Comparison of ENCODE assay signal across 8 cellular contexts in the genomic region with DNA sequence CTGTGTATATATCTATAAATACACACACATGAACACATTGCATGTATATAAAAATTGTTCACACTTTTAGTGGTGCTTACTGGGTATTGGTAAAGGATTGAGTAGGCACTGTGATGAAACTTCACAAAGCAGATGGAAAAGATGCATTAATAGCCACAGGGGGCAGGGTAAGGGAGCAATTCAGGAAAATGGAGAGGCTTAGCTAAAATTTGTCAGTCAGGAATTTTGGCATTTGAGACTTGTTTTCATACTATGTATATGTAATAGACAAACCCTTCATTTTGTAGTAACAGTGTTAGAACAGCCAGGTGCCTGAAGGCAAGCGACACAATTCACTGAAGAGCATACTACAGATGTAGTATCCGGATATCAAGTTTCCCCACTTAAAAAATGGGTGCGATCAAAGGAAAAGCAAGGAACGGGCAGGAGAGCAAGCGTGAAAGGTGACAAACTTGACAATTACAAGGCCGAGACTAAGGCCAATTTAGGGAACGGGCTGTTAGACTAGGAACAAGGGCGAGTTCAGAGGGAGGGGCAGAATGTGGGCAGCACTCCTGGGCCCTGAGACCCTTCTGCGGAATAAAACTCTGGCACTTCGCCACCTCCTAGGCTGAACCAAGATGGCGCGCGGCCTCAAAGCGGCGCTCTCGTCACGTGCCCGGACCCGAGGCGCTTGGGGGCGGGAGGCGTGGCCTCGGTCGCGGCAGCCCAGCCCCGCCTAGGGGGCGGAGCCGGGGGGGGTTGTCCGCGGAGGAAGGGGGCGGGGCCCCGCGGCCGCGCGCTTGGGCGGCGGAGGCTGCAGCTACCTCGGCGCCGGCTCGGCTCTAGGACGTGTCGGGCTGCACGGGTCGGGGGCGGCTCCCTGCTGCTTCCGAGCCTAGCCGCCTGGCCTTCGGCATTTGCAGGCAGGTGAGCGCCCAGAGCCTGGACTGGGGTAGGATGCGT. TPM values are rescaled to one million over a fixed set of nuclear protein-coding genes. Genes with fewer than 3 reads are reported as not detected.
A peak's percentile ranks its signal among the peaks of the same experiment; 100 is the strongest.
DNase-seq lines count a peak whose midpoint lies in the region; ATAC-seq and TF ChIP-seq lines count a peak whose summit lies in the region.

A gene (plus strand): TSS at position 771 of the 945 bp plus-strand sequence. CDS start 12,518 bp downstream, outside the sequence.

- peak within 1 kb of the TSS; percentile 68 to 91 (median 82) for H3K4me3 Mint-ChIP-seq in naive B cell

- peaks cover 0 to 4% of the 10 kb centered on the region in 2 donors for H3K36me3 Mint-ChIP-seq in naive B cell

- peak within 1 kb of the TSS; percentile 58 for H3K4me3 ChIP-seq in Jurkat, Clone E6-1 (ENCODE audit: low read length)

- peaks cover 4 to 12% (median 10%) of the 10 kb centered on the region in 3 donors for H3K4me1 Mint-ChIP-seq in naive B cell

- peak within 1 kb of the TSS in 5 of 6 donors; percentile 18 to 85 (median 79) for H3K27ac Mint-ChIP-seq in naive B cell

- H3K9me3 Mint-ChIP-seq in naive B cell: peaks cover 0 to 5% (median 0%) of the 10 kb centered on the region in 7 donors

- DNase-seq in COLO829 (ENCODE audit: low spot score): peak; percentile 96
- DNase-seq in Jurkat, Clone E6-1 (ENCODE audit: low read depth, low spot score): peak; percentile 60
- DNase-seq in activated T-helper 1 cell treated with Interleukin-2 at 50 U/mL for 16 hours (ENCODE audit: low read depth): peak; percentile 79
- peak; percentile 78 for DNase-seq in fibroblast of gingiva (ENCODE audit: low read depth)
- peak; percentile 78 for DNase-seq in naive B cell
- DNase-seq in stimulated activated CD8-positive, alpha-beta memory T cell treated with anti-CD3 and anti-CD28 coated beads, Interleukin-7, amount 100 ng/mL, for 4 hours (ENCODE audit: low read depth in 2 of 2): peak; percentile 65 to 82

- ATAC-seq in GM21526 (IDR thresholded peaks at IDR 0.05; ENCODE audit: low FRiP score, unreplicated experiment) (peak; percentile 58), naive B cell (ENCODE audit: low read depth in 2 of 2) (peak; percentile 92)

- H3K27me3 Mint-ChIP-seq in naive B cell: peaks cover 0 to 8% (median 0%) of the 10 kb centered on the region in 3 donors

TF ChIP-seq in PFSK-1, 5 proteins besides CTCF, POLR2A, EP300 and RAD21:
- TF ChIP-seq FOXP2 (optimal IDR thresholded peaks at IDR 0.05; ENCODE audit: borderline replicate concordance, extremely low read depth, extremely low read length, insufficient read depth) (peak; percentile 20), POLR2AphosphoS5 (IDR thresholded peaks at IDR 0.05; ENCODE audit: low read depth, low read length) (0 out of 2 replicates have a peak, but pooled peaks have one; percentile 50)
- TF ChIP-seq, protein P1, sequence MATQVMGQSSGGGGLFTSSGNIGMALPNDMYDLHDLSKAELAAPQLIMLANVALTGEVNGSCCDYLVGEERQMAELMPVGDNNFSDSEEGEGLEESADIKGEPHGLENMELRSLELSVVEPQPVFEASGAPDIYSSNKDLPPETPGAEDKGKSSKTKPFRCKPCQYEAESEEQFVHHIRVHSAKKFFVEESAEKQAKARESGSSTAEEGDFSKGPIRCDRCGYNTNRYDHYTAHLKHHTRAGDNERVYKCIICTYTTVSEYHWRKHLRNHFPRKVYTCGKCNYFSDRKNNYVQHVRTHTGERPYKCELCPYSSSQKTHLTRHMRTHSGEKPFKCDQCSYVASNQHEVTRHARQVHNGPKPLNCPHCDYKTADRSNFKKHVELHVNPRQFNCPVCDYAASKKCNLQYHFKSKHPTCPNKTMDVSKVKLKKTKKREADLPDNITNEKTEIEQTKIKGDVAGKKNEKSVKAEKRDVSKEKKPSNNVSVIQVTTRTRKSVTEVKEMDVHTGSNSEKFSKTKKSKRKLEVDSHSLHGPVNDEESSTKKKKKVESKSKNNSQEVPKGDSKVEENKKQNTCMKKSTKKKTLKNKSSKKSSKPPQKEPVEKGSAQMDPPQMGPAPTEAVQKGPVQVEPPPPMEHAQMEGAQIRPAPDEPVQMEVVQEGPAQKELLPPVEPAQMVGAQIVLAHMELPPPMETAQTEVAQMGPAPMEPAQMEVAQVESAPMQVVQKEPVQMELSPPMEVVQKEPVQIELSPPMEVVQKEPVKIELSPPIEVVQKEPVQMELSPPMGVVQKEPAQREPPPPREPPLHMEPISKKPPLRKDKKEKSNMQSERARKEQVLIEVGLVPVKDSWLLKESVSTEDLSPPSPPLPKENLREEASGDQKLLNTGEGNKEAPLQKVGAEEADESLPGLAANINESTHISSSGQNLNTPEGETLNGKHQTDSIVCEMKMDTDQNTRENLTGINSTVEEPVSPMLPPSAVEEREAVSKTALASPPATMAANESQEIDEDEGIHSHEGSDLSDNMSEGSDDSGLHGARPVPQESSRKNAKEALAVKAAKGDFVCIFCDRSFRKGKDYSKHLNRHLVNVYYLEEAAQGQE (IDR thresholded peaks at IDR 0.05; ENCODE audit: insufficient read depth in 1 of 2, low read depth in 2 of 2, low read length in 2 of 2): no peak

RNA-seq across cellular contexts. Expression of the gene that starts here (rescaled TPM):
- 9.5 TPM for polyA plus RNA-seq in Jurkat, Clone E6-1 (2012; ENCODE audit: insufficient read depth, insufficient read length)
- 0.63 TPM for polyA plus RNA-seq in PFSK-1 (2012; ENCODE audit: insufficient read length, low read depth)
- polyA plus RNA-seq in naive B cell (ENCODE audit: low read depth in 6 of 6): not detected

Comparison
In these comparisons a context has a peak if more than half of its experiments do, and no peak if none do; other contexts are left out.
1. Peak in every context shown above with its lines: DNase-seq, ATAC-seq and H3K4me3 ChIP-seq.
2. Peak in DNase-seq and ATAC-seq in naive B cell; RNA of the gene not detected or under 1 TPM.